ENCODE assay signal across 8 cellular contexts in the genomic region with DNA sequence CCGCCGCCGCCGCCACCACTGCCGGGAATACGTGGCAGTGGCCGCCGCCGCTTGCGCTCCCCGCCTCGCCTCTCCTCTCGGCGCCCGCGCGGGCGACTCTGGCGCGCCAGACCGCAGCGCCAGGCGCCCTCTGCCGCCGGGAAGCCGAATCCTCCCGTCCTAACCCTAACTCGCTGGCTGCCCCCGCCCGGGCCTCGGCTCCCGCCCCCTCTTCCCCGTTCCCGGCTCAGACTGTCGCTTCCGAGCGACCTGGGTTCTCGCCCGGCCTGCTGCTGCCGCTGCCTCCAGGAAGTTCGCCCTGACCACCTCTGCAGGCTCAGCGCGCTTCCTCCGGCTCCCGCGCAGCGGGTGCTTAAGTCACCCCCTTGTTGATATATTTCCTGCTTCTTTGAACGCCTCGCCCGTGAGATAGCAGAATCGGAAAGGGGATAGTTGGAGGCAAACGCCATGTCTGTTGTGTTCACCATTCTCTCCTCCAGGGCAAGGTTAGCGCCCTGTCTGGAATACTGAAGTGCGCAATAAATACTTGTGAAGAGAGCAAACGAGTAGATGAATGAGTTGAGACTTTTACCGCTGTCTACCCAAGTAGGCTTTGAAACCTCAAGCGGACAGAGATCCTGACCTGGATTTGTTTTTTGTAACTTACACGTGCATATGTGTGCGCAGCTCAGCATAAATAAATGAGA. TPM values are rescaled to one million over a fixed set of nuclear protein-coding genes. Genes with fewer than 3 reads are reported as not detected.
DNase-seq lines count a peak whose midpoint lies in the region; ATAC-seq and TF ChIP-seq lines count a peak whose summit lies in the region.

Gene SMCO4, minus strand, starts transcription at position 100 of the 686 bp plus-strand sequence. CDS start 64,202 bp downstream, outside the sequence.

- H3K4me1 ChIP-seq in OCI-LY7 (ENCODE audit: insufficient read depth, low read length, poor library complexity, severe bottlenecking) = peaks cover 31% of the 10 kb centered on the region

- peak within 1 kb of the TSS; percentile 89 for H3K4me3 ChIP-seq in OCI-LY7 (ENCODE audit: low read depth, low read length, poor library complexity, severe bottlenecking)
- peak within 1 kb of the TSS; percentile 70 for H3K4me3 ChIP-seq in epithelial cell of proximal tubule (ENCODE audit: low read depth, low read length)

- H3K4me2 ChIP-seq in OCI-LY7 (ENCODE audit: low read length) = peak within 1 kb of the TSS; percentile 70

- CTCF ChIA-PET in OCI-LY7 (lab: Charles Lee; ENCODE audit: unreplicated experiment) = no interaction called here

- H3K9me3 ChIP-seq in OCI-LY7 (ENCODE audit: low read length) = no peaks in the 10 kb centered on the region

- no peaks in the 10 kb centered on the region for H4K20me1 ChIP-seq in OCI-LY7 (ENCODE audit: insufficient read depth, low read length)

- peak; percentile 76 for ATAC-seq in GM21529 (IDR thresholded peaks at IDR 0.05; ENCODE audit: unreplicated experiment)

- no peaks in the 10 kb centered on the region for H3K36me3 ChIP-seq in OCI-LY7 (ENCODE audit: insufficient read depth, low read length)

- TF ChIP-seq CTCF in OCI-LY7 (conservative IDR thresholded peaks at IDR 0.05; ENCODE audit: low read length) (peak; percentile 72), epithelial cell of proximal tubule (conservative IDR thresholded peaks at IDR 0.05; ENCODE audit: low read depth, low read length) (peak; percentile 59)

- BruUV-seq in OCI-LY7 (replicated peaks; lab: Mats Ljungman, UMichigan) = no TSS peak

- H3K9me2 ChIP-seq in OCI-LY7 (ENCODE audit: insufficient read depth, low read length) = no peaks in the 10 kb centered on the region

- intact Hi-C loops in OCI-LY7 (cut with micrococcal nuclease; ENCODE audit: unreplicated experiment) = loop anchor here (1.0 to 5.0 kb wide), 5 partner anchors 79 to 307 kb away; partner anchors contain the start of genes C11orf54, CEP295 and TAF1D

- POLR2A ChIA-PET in OCI-LY7 (lab: Charles Lee) = interaction anchor here (2.5 to 3.0 kb wide), 2 partner anchors 17 to 19 kb away, joined by 8 to 24 read pairs; no protein-coding TSS in a partner anchor

- peak within 1 kb of the TSS; percentile 87 for H2AFZ ChIP-seq in OCI-LY7 (ENCODE audit: low read length)

- DNase-seq in DMS114 treated with DMSO at 0.1 percent for 48 hours (lab: John Stamatoyannopoulos, UW; ENCODE audit: unreplicated experiment) = peak; percentile 44
- peak; percentile 82 for DNase-seq in HuH-7.5 (ENCODE audit: low spot score)
- DNase-seq in OCI-LY7 (ENCODE audit: low spot score) = peak; percentile 85
- DNase-seq in activated T-cell treated with anti-CD3 and anti-CD28 coated beads for 24 hours (ENCODE audit: low read depth) = peak; percentile 54
- no peak for DNase-seq in epithelial cell of proximal tubule (ENCODE audit: low read depth)
- peak; percentile 87 for DNase-seq in mucosa of gallbladder (ENCODE audit: low spot score)
- DNase-seq in stimulated activated CD8-positive, alpha-beta memory T cell treated with anti-CD3 and anti-CD28 coated beads, Interleukin-4, amount 100 ng/mL, for 48 hours = peak; percentile 82

- peak within 1 kb of the TSS; percentile 55 for H3K27ac ChIP-seq in OCI-LY7 (ENCODE audit: low read depth, low read length, poor library complexity, severe bottlenecking)

- peaks cover 18% of the 10 kb centered on the region; the same call in 1 of the 2 replicates for H3K79me2 ChIP-seq in OCI-LY7 (ENCODE audit: insufficient read depth, low read depth, low read length)

RNA-seq across cellular contexts. Expression of gene SMCO4, which starts in this region (rescaled TPM):
- total RNA-seq in OCI-LY7 (2014; rRNA removed; shearing (Covaris generic)) = 36.1 and 44.7 TPM in 2 replicates
- 44.1 and 52.4 TPM in 2 replicates for total RNA-seq in OCI-LY7 (2022)
- 20.0 and 48.1 TPM in 2 replicates for total RNA-seq in epithelial cell of proximal tubule
- total RNA-seq in mucosa of gallbladder = 62.4 TPM
